1 cellular context compared by ENCODE assay signal in genomic region chr3:186879776-186880175, GRCh38.
TF ChIP-seq lines count a peak whose summit lies in the region.

No MANE protein-coding gene starts in this region.

TF ChIP-seq in GM23338, 12 proteins besides CTCF, POLR2A, EP300 and RAD21 (continued from another document):
- TF ChIP-seq REST (IDR thresholded peaks at IDR 0.05; ENCODE audit: unreplicated experiment): no peak
- TF ChIP-seq, protein P1, sequence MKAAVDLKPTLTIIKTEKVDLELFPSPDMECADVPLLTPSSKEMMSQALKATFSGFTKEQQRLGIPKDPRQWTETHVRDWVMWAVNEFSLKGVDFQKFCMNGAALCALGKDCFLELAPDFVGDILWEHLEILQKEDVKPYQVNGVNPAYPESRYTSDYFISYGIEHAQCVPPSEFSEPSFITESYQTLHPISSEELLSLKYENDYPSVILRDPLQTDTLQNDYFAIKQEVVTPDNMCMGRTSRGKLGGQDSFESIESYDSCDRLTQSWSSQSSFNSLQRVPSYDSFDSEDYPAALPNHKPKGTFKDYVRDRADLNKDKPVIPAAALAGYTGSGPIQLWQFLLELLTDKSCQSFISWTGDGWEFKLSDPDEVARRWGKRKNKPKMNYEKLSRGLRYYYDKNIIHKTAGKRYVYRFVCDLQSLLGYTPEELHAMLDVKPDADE (IDR thresholded peaks at IDR 0.05): no peak
- TF ChIP-seq CREB1 (CRISPR knock-in tag; IDR thresholded peaks at IDR 0.05; ENCODE audit: low read depth): no peak
